8 cellular contexts compared by ENCODE assay signal in the genomic region with DNA sequence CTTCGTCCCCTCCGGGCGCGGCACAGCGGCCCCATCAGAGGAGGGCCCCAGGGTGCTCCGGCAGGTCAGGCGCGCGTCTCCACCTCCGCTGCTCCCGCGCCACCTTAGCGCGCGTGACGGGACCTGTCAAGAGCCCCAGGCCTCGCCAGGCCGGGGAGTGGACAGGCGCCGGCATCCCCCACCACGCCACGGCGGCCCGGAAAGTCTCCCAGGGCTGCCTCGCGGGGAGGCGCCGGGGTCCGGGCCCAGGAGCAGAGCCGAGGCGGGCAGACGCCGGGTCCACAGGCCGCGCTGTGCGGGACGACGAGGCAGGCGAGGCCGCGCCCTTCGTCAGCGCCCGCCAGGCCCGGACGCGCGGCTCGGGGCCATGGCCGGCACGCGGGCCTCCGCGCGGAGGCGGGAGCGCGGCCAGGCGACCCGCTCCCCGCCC. TPM values are rescaled to one million over a fixed set of nuclear protein-coding genes. Genes with fewer than 3 reads are reported as not detected.
A peak's percentile ranks its signal among the peaks of the same experiment; 100 is the strongest.
DNase-seq lines count a peak whose midpoint lies in the region; ATAC-seq and FAIRE-seq lines count a peak whose summit lies in the region.

No MANE protein-coding gene starts in this region.

- FAIRE-seq in HTR-8/SVneo (lab: Jason Lieb, UNC), result no peak

- peak overlapping the region; percentile 76 for H3K4me3 ChIP-seq in endocrine pancreas (ENCODE audit: control insufficient read depth, insufficient read depth, low read length)

- no peaks in the 10 kb centered on the region for H3K9me3 Mint-ChIP-seq in stimulated activated naive CD8-positive, alpha-beta T cell treated with anti-CD3 and anti-CD28 coated beads, Interleukin-15, Interleukin-2, amounts not matched to agents 100 ng/mL and 50 ng/mL, for 24 hours

- peaks cover 17% of the 10 kb centered on the region for H3K36me3 Mint-ChIP-seq in stimulated activated naive CD8-positive, alpha-beta T cell treated with anti-CD3 and anti-CD28 coated beads, Interleukin-15, Interleukin-2, amounts not matched to agents 100 ng/mL and 50 ng/mL, for 24 hours (ENCODE audit: low read depth)

- peaks cover 48% of the 10 kb centered on the region for H3K4me1 Mint-ChIP-seq in stimulated activated naive CD8-positive, alpha-beta T cell treated with anti-CD3 and anti-CD28 coated beads, Interleukin-15, Interleukin-2, amounts not matched to agents 100 ng/mL and 50 ng/mL, for 24 hours (ENCODE audit: low read depth)

- no peaks in the 10 kb centered on the region for H3K27me3 ChIP-seq in endocrine pancreas (ENCODE audit: control insufficient read depth, insufficient read depth, low read length)

- no peaks in the 10 kb centered on the region for H3K9me3 ChIP-seq in endocrine pancreas (ENCODE audit: control insufficient read depth, low read length)

- peaks cover 8% of the 10 kb centered on the region for H3K4me1 ChIP-seq in endocrine pancreas (ENCODE audit: control insufficient read depth, insufficient read depth, low read length)

- peak; percentile 37 for ATAC-seq in GM21447 (IDR thresholded peaks at IDR 0.05; ENCODE audit: unreplicated experiment)

- peak; percentile 78 for DNase-seq in COLO668 (lab: John Stamatoyannopoulos, UW; ENCODE audit: unreplicated experiment)
- DNase-seq in HTR-8/SVneo (ENCODE audit: insufficient read length, low spot score), result peak; percentile 17
- DNase-seq in activated CD4-positive, alpha-beta T cell treated with anti-CD3 and anti-CD28 coated beads, Interleukin-2, amount 50 U/mL, for 24 hours (ENCODE audit: low read depth in 1 of 2, low spot score in 1 of 2), result peak; percentile 9 to 19
- peak; percentile 23 for DNase-seq in mucosa of gallbladder (ENCODE audit: low spot score)
- no peak for DNase-seq in NCI-H2196 (lab: John Stamatoyannopoulos, UW; ENCODE audit: unreplicated experiment)

- H3K9ac ChIP-seq in endocrine pancreas (ENCODE audit: control insufficient read depth, insufficient read depth, low read length), result peak overlapping the region; percentile 87

- H3K27ac Mint-ChIP-seq in stimulated activated naive CD8-positive, alpha-beta T cell treated with anti-CD3 and anti-CD28 coated beads, Interleukin-15, Interleukin-2, amounts not matched to agents 100 ng/mL and 50 ng/mL, for 24 hours, result peak overlapping the region; percentile 79

- H3K36me3 ChIP-seq in endocrine pancreas (ENCODE audit: control insufficient read depth, insufficient read depth, low read length), result no peaks in the 10 kb centered on the region

- H3K4me3 Mint-ChIP-seq in stimulated activated naive CD8-positive, alpha-beta T cell treated with anti-CD3 and anti-CD28 coated beads, Interleukin-15, Interleukin-2, amounts not matched to agents 100 ng/mL and 50 ng/mL, for 24 hours, result peak overlapping the region; percentile 89

- no peaks in the 10 kb centered on the region for H3K27me3 Mint-ChIP-seq in stimulated activated naive CD8-positive, alpha-beta T cell treated with anti-CD3 and anti-CD28 coated beads, Interleukin-15, Interleukin-2, amounts not matched to agents 100 ng/mL and 50 ng/mL, for 24 hours

RNA-seq across cellular contexts. Expression of a gene that starts 0.5 kb away (rescaled TPM):
- total RNA-seq in mucosa of gallbladder, result 49.3 TPM
